ENCODE assay signal across 8 cellular contexts in genomic region chr1:16961297-16962124, GRCh38. TPM values are rescaled to one million over a fixed set of nuclear protein-coding genes. Genes with fewer than 3 reads are reported as not detected.
DNase-seq lines count a peak whose midpoint lies in the region.

No MANE protein-coding gene starts in this region.

- peak overlapping the region; percentile 54 for H3K27ac Mint-ChIP-seq in activated CD4-positive, alpha-beta T cell treated with anti-CD3 and anti-CD28 coated beads, Interleukin-2, amount 10 ng/mL, durations not matched to agents 7 days and 5 days
- peak overlapping the region; percentile 36 for H3K27ac Mint-ChIP-seq in activated T-helper 1 cell treated with anti-CD3 and anti-CD28 coated beads, Interleukin-12 subunit alpha, Interleukin-12 subunit beta, Interleukin-2, Interleukin-4 antibody, amounts not matched to agents 30 ng/mL and 10 ng/mL and 1 ng/mL, durations not matched to agents 14 hours and 24 hours and 36 hours
- H3K27ac Mint-ChIP-seq in immature natural killer cell: peak overlapping the region in 4 of 6 donors; percentile 21 to 55 (median 36)

- no peaks in the 10 kb centered on the region for H3K27me3 Mint-ChIP-seq in activated CD4-positive, alpha-beta T cell treated with anti-CD3 and anti-CD28 coated beads, Interleukin-2, amount 10 ng/mL, durations not matched to agents 7 days and 5 days
- H3K27me3 Mint-ChIP-seq in activated T-helper 1 cell treated with anti-CD3 and anti-CD28 coated beads, Interleukin-12 subunit alpha, Interleukin-12 subunit beta, Interleukin-2, Interleukin-4 antibody, amounts not matched to agents 30 ng/mL and 10 ng/mL and 1 ng/mL, durations not matched to agents 14 hours and 24 hours and 36 hours (ENCODE audit: insufficient read depth): no peaks in the 10 kb centered on the region
- H3K27me3 Mint-ChIP-seq in immature natural killer cell (ENCODE audit: low read depth in 3 of 3): peaks cover 0 to 3% (median 0%) of the 10 kb centered on the region in 3 donors

- H3K27ac ChIP-seq in subcutaneous abdominal adipose tissue (ENCODE audit: low read depth, low read length): no peak overlapping the region

- DNase-seq in activated CD4-positive, alpha-beta T cell treated with anti-CD3 and anti-CD28 coated beads, Interleukin-2, amount 10 ng/mL, durations not matched to agents 7 days and 5 days: no peak
- DNase-seq in activated CD4-positive, alpha-beta T cell treated with anti-CD3 and anti-CD28 coated beads, Interleukin-2, amount 50 U/mL, for 48 hours: no peak
- no peak for DNase-seq in activated T-helper 1 cell treated with anti-CD3 and anti-CD28 coated beads, Interleukin-12 subunit alpha, Interleukin-12 subunit beta, Interleukin-2, Interleukin-4 antibody, amounts not matched to agents 30 ng/mL and 10 ng/mL and 1 ng/mL, durations not matched to agents 14 hours and 24 hours and 36 hours (ENCODE audit: low spot score)
- no peak for DNase-seq in immature natural killer cell
- DNase-seq in HUDEP-2 (lab: John Stamatoyannopoulos, UW; ENCODE audit: unreplicated experiment in 76 of 76): no peak
- no peak for DNase-seq in iPS-NIHi11 (ENCODE audit: low spot score)
- DNase-seq in NCI-H1694 treated with DMSO at 0.1 percent for 48 hours (lab: John Stamatoyannopoulos, UW): no peak

- peaks cover 0 to 25% (median 13%) of the 10 kb centered on the region in 5 donors for H3K4me1 ChIP-seq in subcutaneous abdominal adipose tissue (ENCODE audit: control insufficient read depth in 5 of 5, insufficient read depth in 5 of 5, low read length in 5 of 5)

- no peaks in the 10 kb centered on the region for H3K9me3 ChIP-seq in subcutaneous abdominal adipose tissue (ENCODE audit: control insufficient read depth in 5 of 5, low read length in 5 of 5)

- peak overlapping the region; percentile 31 to 64 (median 59) for H3K4me3 ChIP-seq in subcutaneous abdominal adipose tissue (ENCODE audit: low read depth in 1 of 5, low read length in 5 of 5)

- H3K27me3 ChIP-seq in subcutaneous abdominal adipose tissue (ENCODE audit: control insufficient read depth in 5 of 5, insufficient read depth in 4 of 5, low read length in 5 of 5): no peaks in the 10 kb centered on the region

- peak overlapping the region; percentile 58 for H3K4me3 Mint-ChIP-seq in activated CD4-positive, alpha-beta T cell treated with anti-CD3 and anti-CD28 coated beads, Interleukin-2, amount 10 ng/mL, durations not matched to agents 7 days and 5 days
- peak overlapping the region; percentile 62 for H3K4me3 Mint-ChIP-seq in activated T-helper 1 cell treated with anti-CD3 and anti-CD28 coated beads, Interleukin-12 subunit alpha, Interleukin-12 subunit beta, Interleukin-2, Interleukin-4 antibody, amounts not matched to agents 30 ng/mL and 10 ng/mL and 1 ng/mL, durations not matched to agents 14 hours and 24 hours and 36 hours
- peak overlapping the region; percentile 73 to 81 (median 74) for H3K4me3 Mint-ChIP-seq in immature natural killer cell

- H3K9ac ChIP-seq in subcutaneous abdominal adipose tissue (ENCODE audit: low read length in 5 of 5): peak overlapping the region in 4 of 5 donors; percentile 32 to 68 (median 50)

- POLR2A ChIA-PET in activated CD4-positive, alpha-beta T cell treated with anti-CD3 and anti-CD28 coated beads, Interleukin-2, amount 10 ng/mL, durations not matched to agents 7 days and 5 days (lab: Charles Lee): no interaction called here

- CTCF ChIA-PET in activated CD4-positive, alpha-beta T cell treated with anti-CD3 and anti-CD28 coated beads, Interleukin-2, amount 10 ng/mL, durations not matched to agents 7 days and 5 days (lab: Charles Lee): interaction anchor here (0.5 to 2.5 kb wide), 17 partner anchors 9 to 614 kb away, joined by 3 to 12 read pairs (median 5); partner anchors contain the start of gene MFAP2

- no peaks in the 10 kb centered on the region for H3K36me3 Mint-ChIP-seq in activated CD4-positive, alpha-beta T cell treated with anti-CD3 and anti-CD28 coated beads, Interleukin-2, amount 10 ng/mL, durations not matched to agents 7 days and 5 days (ENCODE audit: low read depth)
- no peaks in the 10 kb centered on the region for H3K36me3 Mint-ChIP-seq in activated T-helper 1 cell treated with anti-CD3 and anti-CD28 coated beads, Interleukin-12 subunit alpha, Interleukin-12 subunit beta, Interleukin-2, Interleukin-4 antibody, amounts not matched to agents 30 ng/mL and 10 ng/mL and 1 ng/mL, durations not matched to agents 14 hours and 24 hours and 36 hours (ENCODE audit: low read depth)
- H3K36me3 Mint-ChIP-seq in immature natural killer cell: peaks cover 0 to 6% (median 0%) of the 10 kb centered on the region in 3 donors

- H3K9me3 Mint-ChIP-seq in activated CD4-positive, alpha-beta T cell treated with anti-CD3 and anti-CD28 coated beads, Interleukin-2, amount 10 ng/mL, durations not matched to agents 7 days and 5 days: no peaks in the 10 kb centered on the region
- H3K9me3 Mint-ChIP-seq in activated T-helper 1 cell treated with anti-CD3 and anti-CD28 coated beads, Interleukin-12 subunit alpha, Interleukin-12 subunit beta, Interleukin-2, Interleukin-4 antibody, amounts not matched to agents 30 ng/mL and 10 ng/mL and 1 ng/mL, durations not matched to agents 14 hours and 24 hours and 36 hours: no peaks in the 10 kb centered on the region
- no peaks in the 10 kb centered on the region for H3K9me3 Mint-ChIP-seq in immature natural killer cell

- peaks cover 0 to 21% (median 14%) of the 10 kb centered on the region in 5 donors for H3K36me3 ChIP-seq in subcutaneous abdominal adipose tissue (ENCODE audit: control insufficient read depth in 5 of 5, insufficient read depth in 5 of 5, low read length in 5 of 5)

- intact Hi-C loops in activated T-helper 1 cell treated with anti-CD3 and anti-CD28 coated beads, Interleukin-12 subunit alpha, Interleukin-12 subunit beta, Interleukin-2, Interleukin-4 antibody, amounts not matched to agents 30 ng/mL and 10 ng/mL and 1 ng/mL, durations not matched to agents 14 hours and 24 hours and 36 hours (cut with micrococcal nuclease): loop anchor here (2.0 kb wide), 3 partner anchors 49 to 93 kb away; partner anchors contain the start of genes ATP13A2 and SDHB

- peaks cover 13% of the 10 kb centered on the region for H3K4me1 Mint-ChIP-seq in activated CD4-positive, alpha-beta T cell treated with anti-CD3 and anti-CD28 coated beads, Interleukin-2, amount 10 ng/mL, durations not matched to agents 7 days and 5 days
- H3K4me1 Mint-ChIP-seq in activated T-helper 1 cell treated with anti-CD3 and anti-CD28 coated beads, Interleukin-12 subunit alpha, Interleukin-12 subunit beta, Interleukin-2, Interleukin-4 antibody, amounts not matched to agents 30 ng/mL and 10 ng/mL and 1 ng/mL, durations not matched to agents 14 hours and 24 hours and 36 hours (ENCODE audit: low read depth): peaks cover 6% of the 10 kb centered on the region
- H3K4me1 Mint-ChIP-seq in immature natural killer cell: peaks cover 13 to 16% of the 10 kb centered on the region in 2 donors

RNA-seq across cellular contexts. Expression of gene MFAP2, which starts 18.9 kb away (rescaled TPM):
- not detected for total RNA-seq in activated CD4-positive, alpha-beta T cell treated with anti-CD3 and anti-CD28 coated beads, Interleukin-2, amount 10 ng/mL, durations not matched to agents 7 days and 5 days
- total RNA-seq in activated T-helper 1 cell treated with anti-CD3 and anti-CD28 coated beads, Interleukin-12 subunit alpha, Interleukin-12 subunit beta, Interleukin-2, Interleukin-4 antibody, amounts not matched to agents 30 ng/mL and 10 ng/mL and 1 ng/mL, durations not matched to agents 14 hours and 24 hours and 36 hours: not detected in 2 replicates
- not detected for polyA plus RNA-seq in immature natural killer cell

RNA-seq across cellular contexts. Expression of gene CROCC, which starts 39.8 kb away (rescaled TPM):
- 10 to 100 TPM; 30.7 to 37.3 TPM for total RNA-seq in activated CD4-positive, alpha-beta T cell treated with anti-CD3 and anti-CD28 coated beads, Interleukin-2, amount 10 ng/mL, durations not matched to agents 7 days and 5 days
- total RNA-seq in activated T-helper 1 cell treated with anti-CD3 and anti-CD28 coated beads, Interleukin-12 subunit alpha, Interleukin-12 subunit beta, Interleukin-2, Interleukin-4 antibody, amounts not matched to agents 30 ng/mL and 10 ng/mL and 1 ng/mL, durations not matched to agents 14 hours and 24 hours and 36 hours: 22.1 and 22.6 TPM in 2 replicates
- 1 to 10 TPM in 2 of 3 donors, under 1 TPM in 1; 0.35 to 6.5 (median 5.4) TPM for polyA plus RNA-seq in immature natural killer cell

RNA-seq across cellular contexts. Expression of gene ATP13A2, which starts 50.2 kb away (rescaled TPM):
- 10 to 100 TPM; 57.1 to 59.4 TPM for total RNA-seq in activated CD4-positive, alpha-beta T cell treated with anti-CD3 and anti-CD28 coated beads, Interleukin-2, amount 10 ng/mL, durations not matched to agents 7 days and 5 days
- 48.3 and 56.4 TPM in 2 replicates for total RNA-seq in activated T-helper 1 cell treated with anti-CD3 and anti-CD28 coated beads, Interleukin-12 subunit alpha, Interleukin-12 subunit beta, Interleukin-2, Interleukin-4 antibody, amounts not matched to agents 30 ng/mL and 10 ng/mL and 1 ng/mL, durations not matched to agents 14 hours and 24 hours and 36 hours
- polyA plus RNA-seq in immature natural killer cell: 10 to 100 TPM; 21.1 to 53.4 (median 26.3) TPM
